In the genomic region with DNA sequence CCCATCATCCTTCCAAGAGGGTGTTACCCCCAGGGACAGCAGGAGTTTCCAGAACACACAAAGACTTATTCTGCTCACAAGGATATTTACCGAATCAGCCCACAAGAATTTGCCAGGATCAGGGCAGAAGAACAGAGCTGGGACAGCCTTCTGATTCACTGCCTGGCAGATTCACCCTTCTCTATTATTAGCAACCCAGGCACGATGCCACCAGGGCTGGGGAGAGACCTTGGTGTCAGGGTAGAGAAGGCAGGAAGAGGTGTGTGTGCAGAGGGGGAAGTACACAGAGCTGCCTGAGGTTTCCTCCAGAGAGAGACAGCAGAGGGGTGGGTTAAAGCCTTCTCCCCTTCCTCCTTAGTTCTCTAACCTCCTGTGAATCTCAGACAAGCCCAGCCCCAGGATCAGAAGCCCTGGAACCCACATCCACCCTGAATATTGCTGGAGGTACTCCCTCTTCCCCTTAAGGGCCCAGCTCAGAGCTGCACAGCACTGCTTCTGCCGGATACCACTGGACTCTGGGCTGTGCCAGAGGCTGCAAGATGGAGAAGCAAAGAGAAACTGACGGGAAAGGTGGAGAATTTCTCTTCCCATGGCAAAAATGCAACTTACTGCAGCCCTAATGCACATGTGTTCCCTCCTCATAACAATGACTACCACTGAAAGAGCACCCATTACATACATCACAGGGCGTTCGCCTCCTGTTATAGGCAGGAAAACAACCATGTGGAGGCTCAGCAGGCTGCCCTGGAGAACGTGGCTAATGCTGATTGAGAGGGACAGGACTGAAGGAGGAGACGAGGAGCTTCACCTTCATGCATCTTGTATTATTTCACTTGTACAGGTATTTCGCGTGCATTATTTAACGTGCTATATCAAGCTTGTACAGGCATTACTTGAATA, we compare ENCODE assay signal across 8 cellular contexts.
DNase-seq lines count a peak whose midpoint lies in the region; ATAC-seq and TF ChIP-seq lines count a peak whose summit lies in the region.

No MANE protein-coding gene starts in this region.

- DNase-seq in A172 (ENCODE audit: low spot score), result peak; percentile 94
- DNase-seq in NCI-H1694 (lab: John Stamatoyannopoulos, UW), result peak; percentile 86
- DNase-seq in activated T-cell treated with anti-CD3 and anti-CD28 coated beads, Interleukin-2, amount 50 U/mL, for 1 hour, result peak; percentile 74
- peak; percentile 79 for DNase-seq in transverse colon
- no peak for DNase-seq in GM19238 (ENCODE audit: insufficient read length, low spot score)

- intact Hi-C loops in transverse colon (cut with DNase I; ENCODE audit: low total_unique reads), result no loop called here

- H3K27me3 ChIP-seq in neutrophil, result no peaks in the 10 kb centered on the region
- H3K27me3 ChIP-seq in transverse colon, result no peaks in the 10 kb centered on the region

- in situ Hi-C loops in transverse colon (cut with MboI; ENCODE audit: low pct_ligation_motif_present in 1 of 4, low pct_unique_long_range_greater_than_20kb in 1 of 4, low sequenced_read_pairs in 3 of 4), result no loop called here

- peak overlapping the region; percentile 64 to 70 for H3K4me3 ChIP-seq in neutrophil (ENCODE audit: low read depth in 1 of 2, low read length in 1 of 2)
- no peak overlapping the region for H3K4me3 ChIP-seq in transverse colon

- peak; percentile 37 for TF ChIP-seq EP300 in transverse colon (IDR thresholded peaks at IDR 0.05; ENCODE audit: low read depth)

- WGBS in transverse colon (ENCODE audit: low coverage in 1 of 2), 2 donors, result 63 to 76% methylated on average over 8 to 11 of the region's 11 CpGs

- TF ChIP-seq CTCF in neutrophil (IDR thresholded peaks at IDR 0.05) (no peak), transverse colon (IDR thresholded peaks at IDR 0.05) (no peak)

- peaks cover 95 to 97% of the 10 kb centered on the region in 2 experiments for H3K4me1 ChIP-seq in neutrophil (ENCODE audit: control insufficient read depth in 1 of 2, insufficient read depth in 1 of 2, low read depth in 1 of 2, low read length in 1 of 2)
- H3K4me1 ChIP-seq in transverse colon, result peaks cover 52 to 93% (median 66%) of the 10 kb centered on the region in 4 donors

- H3K27ac ChIP-seq in neutrophil, result peak overlapping the region; percentile 98
- H3K27ac ChIP-seq in transverse colon, result peak overlapping the region; percentile 85 to 89 (median 87)

- no peaks in the 10 kb centered on the region for H3K36me3 ChIP-seq in neutrophil
- H3K36me3 ChIP-seq in transverse colon, result no peaks in the 10 kb centered on the region

- TF ChIP-seq POLR2A in transverse colon (IDR thresholded peaks at IDR 0.05), result no peak

- no peaks in the 10 kb centered on the region for H3K9me3 ChIP-seq in neutrophil
- no peaks in the 10 kb centered on the region for H3K9me3 ChIP-seq in transverse colon

- ATAC-seq in GM19395 (IDR thresholded peaks at IDR 0.05; ENCODE audit: unreplicated experiment) (peak; percentile 36), esophagus mucosa (peak; percentile 85)

Comparison
In these comparisons a context has a peak if more than half of its experiments do, and no peak if none do; other contexts are left out.
1. H3K4me3 ChIP-seq: peak in neutrophil (2 of 2); none in transverse colon (0 of 4).